8 cellular contexts compared by ENCODE assay signal in genomic region chr7:73739387-73739767, GRCh38. TPM values are rescaled to one million over a fixed set of nuclear protein-coding genes. Genes with fewer than 3 reads are reported as not detected.
DNase-seq lines count a peak whose midpoint lies in the region; ATAC-seq, FAIRE-seq and TF ChIP-seq lines count a peak whose summit lies in the region.

No MANE protein-coding gene starts in this region.

- no peaks in the 10 kb centered on the region for H3K27me3 Mint-ChIP-seq in T-helper 2 cell treated with Interferon-gamma antibody and Interleukin-4, amounts not matched to agents 5 μg/mL and 100 μg/mL, for 36 hours (ENCODE audit: low read depth)
- no peaks in the 10 kb centered on the region for H3K27me3 Mint-ChIP-seq in activated T-helper 17 cell treated with anti-CD3 and anti-CD28 coated beads, Interleukin-2, amount 50 U/mL, for 72 hours

- H3K36me3 Mint-ChIP-seq in T-helper 2 cell treated with Interferon-gamma antibody and Interleukin-4, amounts not matched to agents 5 μg/mL and 100 μg/mL, for 36 hours (ENCODE audit: low read depth) = peaks cover 3% of the 10 kb centered on the region
- peaks cover 9% of the 10 kb centered on the region for H3K36me3 Mint-ChIP-seq in activated T-helper 17 cell treated with anti-CD3 and anti-CD28 coated beads, Interleukin-2, amount 50 U/mL, for 72 hours (ENCODE audit: low read depth)

- FAIRE-seq in kidney (lab: Jason Lieb, UNC) = no peak

- no peak for DNase-seq in T-helper 2 cell treated with Interferon-gamma antibody and Interleukin-4, amounts not matched to agents 5 μg/mL and 100 μg/mL, for 36 hours (ENCODE audit: low spot score)
- DNase-seq in T-helper 2 cell (no peak), kidney (peak; percentile 79), testis (no peak), SHP77 (lab: John Stamatoyannopoulos, UW) (no peak)

- peak overlapping the region; percentile 95 for H3K4me3 Mint-ChIP-seq in T-helper 2 cell treated with Interferon-gamma antibody and Interleukin-4, amounts not matched to agents 5 μg/mL and 100 μg/mL, for 36 hours
- H3K4me3 Mint-ChIP-seq in activated T-helper 17 cell treated with anti-CD3 and anti-CD28 coated beads, Interleukin-2, amount 50 U/mL, for 72 hours = peak overlapping the region; percentile 84

- H3K36me3 ChIP-seq in kidney (ENCODE audit: control insufficient read depth in 1 of 2, insufficient read depth in 2 of 2, low read length in 2 of 2) (peaks cover 5 to 6% of the 10 kb centered on the region in 2 donors), testis (ENCODE audit: low read depth, missing control alignments) (no peaks in the 10 kb centered on the region)

- peak overlapping the region; percentile 83 for H3K27ac Mint-ChIP-seq in T-helper 2 cell treated with Interferon-gamma antibody and Interleukin-4, amounts not matched to agents 5 μg/mL and 100 μg/mL, for 36 hours
- peak overlapping the region; percentile 73 for H3K27ac Mint-ChIP-seq in activated T-helper 17 cell treated with anti-CD3 and anti-CD28 coated beads, Interleukin-2, amount 50 U/mL, for 72 hours

- H3K4me1 ChIP-seq in kidney (ENCODE audit: control insufficient read depth in 1 of 2, insufficient read depth in 1 of 2, low read depth in 1 of 2, low read length in 2 of 2) = peaks cover 23 to 26% of the 10 kb centered on the region in 2 donors
- H3K4me1 ChIP-seq in testis = peaks cover 10% of the 10 kb centered on the region

- no peaks in the 10 kb centered on the region for H3K9me3 Mint-ChIP-seq in T-helper 2 cell treated with Interferon-gamma antibody and Interleukin-4, amounts not matched to agents 5 μg/mL and 100 μg/mL, for 36 hours
- H3K9me3 Mint-ChIP-seq in activated T-helper 17 cell treated with anti-CD3 and anti-CD28 coated beads, Interleukin-2, amount 50 U/mL, for 72 hours = no peaks in the 10 kb centered on the region

- no peak for TF ChIP-seq POLR2A in testis (IDR thresholded peaks at IDR 0.05)

- TF ChIP-seq CTCF in kidney (IDR thresholded peaks at IDR 0.05; ENCODE audit: borderline replicate concordance, extremely low read depth, insufficient read depth) (no peak), testis (IDR thresholded peaks at IDR 0.05) (no peak)

- H3K4me1 Mint-ChIP-seq in T-helper 2 cell treated with Interferon-gamma antibody and Interleukin-4, amounts not matched to agents 5 μg/mL and 100 μg/mL, for 36 hours (ENCODE audit: low read depth) = peaks cover 7% of the 10 kb centered on the region
- H3K4me1 Mint-ChIP-seq in activated T-helper 17 cell treated with anti-CD3 and anti-CD28 coated beads, Interleukin-2, amount 50 U/mL, for 72 hours = peaks cover 5% of the 10 kb centered on the region

- WGBS in testis, 2 donors = 20 to 36% methylated on average over 13 of the region's 13 CpGs

- H3K9ac ChIP-seq in kidney (ENCODE audit: low read length in 2 of 2) = peak overlapping the region; percentile 74 to 98

- H3K9me3 ChIP-seq in kidney (ENCODE audit: control insufficient read depth in 1 of 2, low read length in 2 of 2) = no peaks in the 10 kb centered on the region
- H3K9me3 ChIP-seq in testis = no peaks in the 10 kb centered on the region

- intact Hi-C loops in kidney (cut with DNase I) (no loop called here), testis (cut with DNase I; ENCODE audit: low total_unique reads) (no loop called here)

- no peak for ATAC-seq in activated T-helper 17 cell treated with anti-CD3 and anti-CD28 coated beads, Interleukin-2, amount 50 U/mL, for 72 hours (replicated peaks)
- ATAC-seq in GM19463 (IDR thresholded peaks at IDR 0.05; ENCODE audit: unreplicated experiment) (no peak), GM19397 (IDR thresholded peaks at IDR 0.05; ENCODE audit: unreplicated experiment) (no peak)

- peak overlapping the region; percentile 72 to 84 for H3K4me3 ChIP-seq in kidney (ENCODE audit: low read length in 2 of 2)
- H3K4me3 ChIP-seq in testis = peak overlapping the region; percentile 77

- no peaks in the 10 kb centered on the region for H3K27me3 ChIP-seq in testis

- H3K27ac ChIP-seq in kidney (ENCODE audit: low read depth in 2 of 2, low read length in 2 of 2) = peak overlapping the region; percentile 97 to 98
- H3K27ac ChIP-seq in testis = peak overlapping the region; percentile 85 to 89

RNA-seq across cellular contexts. Expression of gene ABHD11, which starts 0.8 kb away (rescaled TPM):
- total RNA-seq in activated T-helper 17 cell treated with anti-CD3 and anti-CD28 coated beads, Interleukin-2, amount 50 U/mL, for 72 hours = 10 to 100 TPM; 11.9 to 21.2 TPM
- total RNA-seq in kidney = 95.7 TPM
- polyA plus RNA-seq in kidney (ENCODE audit: insufficient read depth, low read depth, low replicate concordance) = 55.3 TPM
- 10 to 100 TPM; 29.0 to 33.1 TPM for total RNA-seq in testis
- polyA plus RNA-seq in testis (ENCODE audit: insufficient read depth, low read depth, low replicate concordance) = 21.6 TPM

RNA-seq across cellular contexts. Expression of gene STX1A, which starts 19.9 kb away (rescaled TPM):
- total RNA-seq in activated T-helper 17 cell treated with anti-CD3 and anti-CD28 coated beads, Interleukin-2, amount 50 U/mL, for 72 hours = 10 to 100 TPM; 16.8 to 40.9 TPM
- total RNA-seq in kidney (7.4 TPM), testis (10 to 100 TPM; 24.7 to 28.2 TPM)
- polyA plus RNA-seq in kidney (ENCODE audit: insufficient read depth, low read depth, low replicate concordance) (2.2 TPM), testis (ENCODE audit: insufficient read depth, low read depth, low replicate concordance) (13.2 TPM)

RNA-seq across cellular contexts. Expression of gene CLDN3, which starts 30.7 kb away (rescaled TPM):
- total RNA-seq in activated T-helper 17 cell treated with anti-CD3 and anti-CD28 coated beads, Interleukin-2, amount 50 U/mL, for 72 hours = not detected
- total RNA-seq in kidney (180 TPM), testis (1 to 10 TPM; 1.9 to 5.1 TPM)
- polyA plus RNA-seq in kidney (ENCODE audit: insufficient read depth, low read depth, low replicate concordance) (76.5 TPM), testis (ENCODE audit: insufficient read depth, low read depth, low replicate concordance) (6.1 TPM)

RNA-seq across cellular contexts. Expression of gene BUD23, which starts 56.0 kb away (rescaled TPM):
- 10 to 100 TPM; 54.6 to 82.3 TPM for total RNA-seq in activated T-helper 17 cell treated with anti-CD3 and anti-CD28 coated beads, Interleukin-2, amount 50 U/mL, for 72 hours
- total RNA-seq in kidney (61.0 TPM), testis (100 to 1,000 TPM; 241 to 252 TPM)
- polyA plus RNA-seq in kidney (ENCODE audit: insufficient read depth, low read depth, low replicate concordance) (92.7 TPM), testis (ENCODE audit: insufficient read depth, low read depth, low replicate concordance) (231 TPM)

RNA-seq across cellular contexts. Expression of gene DNAJC30, which starts 56.1 kb away (rescaled TPM):
- total RNA-seq in activated T-helper 17 cell treated with anti-CD3 and anti-CD28 coated beads, Interleukin-2, amount 50 U/mL, for 72 hours = 1 to 10 TPM; 5.3 to 7.6 TPM
- 15.0 TPM for total RNA-seq in kidney
- 28.6 TPM for polyA plus RNA-seq in kidney (ENCODE audit: insufficient read depth, low read depth, low replicate concordance)
- total RNA-seq in testis = 10 to 100 TPM; 19.7 to 25.0 TPM
- 27.7 TPM for polyA plus RNA-seq in testis (ENCODE audit: insufficient read depth, low read depth, low replicate concordance)

Comparison
In these comparisons a context has a peak if more than half of its experiments do, and no peak if none do; other contexts are left out.
1. RNA of gene CLDN3, which starts 30.7 kb away (total RNA-seq): 180 TPM in kidney (single experiment); 1.9 to 5.1 TPM in testis and not detected in activated T-helper 17 cell treated with anti-CD3 and anti-CD28 coated beads, Interleukin-2, amount 50 U/mL, for 72 hours; every median in the first group is over 10 times any median in the second.